1 cellular context compared by ENCODE assay signal in the genomic region with DNA sequence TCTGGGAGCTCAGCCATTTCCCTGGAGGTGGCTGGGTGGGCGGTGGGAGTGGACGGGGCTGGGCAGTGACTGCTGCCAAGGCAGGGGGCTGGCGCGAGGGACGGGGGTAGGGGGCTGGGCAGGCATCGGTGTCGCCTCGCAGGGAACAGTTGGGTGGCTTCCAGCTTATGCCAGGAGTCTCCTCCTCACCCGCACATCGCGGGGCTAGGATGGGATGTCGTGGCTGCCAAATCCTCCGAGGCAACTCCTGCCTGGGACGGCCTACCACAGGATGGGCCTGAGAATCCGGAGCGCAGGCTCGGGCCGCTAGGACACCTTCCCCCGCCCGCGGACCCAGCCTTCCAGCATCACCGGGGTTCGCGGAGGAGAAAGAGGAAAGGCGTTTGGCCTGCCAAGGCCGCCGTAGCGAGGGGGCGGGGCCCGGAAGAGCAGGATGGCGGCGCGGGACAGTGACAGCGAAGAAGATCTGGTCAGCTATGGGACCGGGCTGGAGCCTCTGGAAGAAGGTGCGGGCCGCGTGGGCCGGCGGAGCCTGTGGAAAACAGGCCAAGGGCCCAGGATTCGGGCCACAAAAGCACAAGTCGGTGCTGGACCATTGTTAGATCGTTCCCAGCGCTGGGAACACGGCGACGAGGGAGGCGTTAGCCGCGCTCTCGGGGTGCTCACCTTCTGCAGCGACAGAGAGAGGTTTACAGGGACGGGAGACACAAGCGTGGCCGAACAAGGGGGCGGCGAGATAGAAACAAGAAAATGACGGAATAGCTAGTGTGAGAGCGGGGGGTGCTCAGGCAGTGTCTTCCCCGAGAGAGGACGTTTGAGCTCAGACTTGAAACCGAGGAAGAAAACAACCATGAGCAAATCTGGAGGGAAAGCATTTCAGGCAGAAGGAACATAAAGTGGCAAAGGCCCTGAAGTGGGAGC.
A peak's percentile ranks its signal among the peaks of the same experiment; 100 is the strongest.
TF ChIP-seq lines count a peak whose summit lies in the region.

TSS of gene GPATCH1 (plus strand) at position 421 of the 921 bp plus-strand sequence. CDS start at position 434, 13 bp downstream.

TF ChIP-seq in K562, 482 proteins besides CTCF, POLR2A, EP300 and RAD21 (continued from another document and continues in another):
- TF ChIP-seq ZNF318 (IDR thresholded peaks at IDR 0.05; ENCODE audit: borderline replicate concordance in 1 of 2, low read depth in 1 of 2): no peak
- TF ChIP-seq ZNF184 (CRISPR knock-in tag; IDR thresholded peaks at IDR 0.05): no peak
- TF ChIP-seq PPARD (CRISPR knock-in tag; IDR thresholded peaks at IDR 0.05): no peak
- TF ChIP-seq, protein P1, sequence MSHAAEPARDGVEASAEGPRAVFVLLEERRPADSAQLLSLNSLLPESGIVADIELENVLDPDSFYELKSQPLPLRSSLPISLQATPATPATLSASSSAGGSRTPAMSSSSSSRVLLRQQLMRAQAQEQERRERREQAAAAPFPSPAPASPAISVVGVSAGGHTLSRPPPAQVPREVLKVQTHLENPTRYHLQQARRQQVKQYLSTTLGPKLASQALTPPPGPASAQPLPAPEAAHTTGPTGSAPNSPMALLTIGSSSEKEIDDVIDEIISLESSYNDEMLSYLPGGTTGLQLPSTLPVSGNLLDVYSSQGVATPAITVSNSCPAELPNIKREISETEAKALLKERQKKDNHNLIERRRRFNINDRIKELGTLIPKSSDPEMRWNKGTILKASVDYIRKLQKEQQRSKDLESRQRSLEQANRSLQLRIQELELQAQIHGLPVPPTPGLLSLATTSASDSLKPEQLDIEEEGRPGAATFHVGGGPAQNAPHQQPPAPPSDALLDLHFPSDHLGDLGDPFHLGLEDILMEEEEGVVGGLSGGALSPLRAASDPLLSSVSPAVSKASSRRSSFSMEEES (CRISPR knock-in tag; IDR thresholded peaks at IDR 0.05): no peak
- peak; percentile 63; the same call in 1 of the 2 replicates for TF ChIP-seq ZNF511 (CRISPR knock-in tag; IDR thresholded peaks at IDR 0.05)
- TF ChIP-seq CC2D1A (IDR thresholded peaks at IDR 0.05): no peak
- TF ChIP-seq FOSL1 (tag; conservative IDR thresholded peaks at IDR 0.05): no peak
- TF ChIP-seq DMBX1 (CRISPR knock-in tag; IDR thresholded peaks at IDR 0.05; ENCODE audit: borderline replicate concordance): no peak
- peak; percentile 99 for TF ChIP-seq ZNF407 (IDR thresholded peaks at IDR 0.05; ENCODE audit: low read depth)
- TF ChIP-seq USF2 (CRISPR knock-in tag; IDR thresholded peaks at IDR 0.05): no peak
- TF ChIP-seq ZBTB12 (CRISPR knock-in tag; IDR thresholded peaks at IDR 0.05): no peak
- TF ChIP-seq SMAD4 (CRISPR knock-in tag; conservative IDR thresholded peaks at IDR 0.05): no peak
- no peak for TF ChIP-seq NFYB (IDR thresholded peaks at IDR 0.05; ENCODE audit: extremely low read depth, insufficient read length)
- peak; percentile 58 for TF ChIP-seq POLR2B (IDR thresholded peaks at IDR 0.05; ENCODE audit: low read depth, partially characterized antibody)
- TF ChIP-seq MCM7 (IDR thresholded peaks at IDR 0.05): no peak
- peak; percentile 99 for TF ChIP-seq MTA3 (IDR thresholded peaks at IDR 0.05; ENCODE audit: borderline replicate concordance)
- no peak for TF ChIP-seq KAT8 (IDR thresholded peaks at IDR 0.05; ENCODE audit: low read depth)
- TF ChIP-seq HIVEP1 (CRISPR knock-in tag; IDR thresholded peaks at IDR 0.05): no peak
- no peak for TF ChIP-seq ZNF347 (CRISPR knock-in tag; IDR thresholded peaks at IDR 0.05; ENCODE audit: low read depth)
- TF ChIP-seq SRF (CRISPR knock-in tag; IDR thresholded peaks at IDR 0.05): 0 out of 4 replicates have a peak, but pooled peaks of 1 of the 2 experiments have one; percentile 19
- no peak for TF ChIP-seq CAMTA2 (CRISPR knock-in tag; conservative IDR thresholded peaks at IDR 0.05)
- no peak for TF ChIP-seq SMARCA4 (IDR thresholded peaks at IDR 0.05)
- TF ChIP-seq CBFA2T2 (conservative IDR thresholded peaks at IDR 0.05): no peak
